In genomic region chr13:40618581-40619478, GRCh38 we compare ENCODE assay signal across 1 cellular context.
TF ChIP-seq lines count a peak whose summit lies in the region.

No MANE protein-coding gene starts in this region.

TF ChIP-seq in WTC11, 78 proteins besides CTCF, POLR2A, EP300 and RAD21 (continued from another document):
- no peak for TF ChIP-seq SMAD3 (CRISPR knock-in tag; IDR thresholded peaks at IDR 0.05; ENCODE audit: borderline replicate concordance)
